ENCODE assay signal across 11 cellular contexts in genomic region chrX:1679238-1679637, GRCh38.
DNase-seq lines count a peak whose midpoint lies in the region; ATAC-seq and TF ChIP-seq lines count a peak whose summit lies in the region.
"Had no signal": no experiment of that assay in that cellular context is flagged by ENCODE, and none has a peak within 500 bp of the region (broad histone marks: within the 10 kb centered on the region; RNA-seq: fewer than 3 reads in every experiment).

No MANE protein-coding gene starts in this region.

- peak overlapping the region; percentile 78 for H3K27ac Mint-ChIP-seq in central memory CD8-positive, alpha-beta T cell (ENCODE audit: low read depth)

- H3K9me3 Mint-ChIP-seq in central memory CD8-positive, alpha-beta T cell: peaks cover 7% of the 10 kb centered on the region

- no peak overlapping the region for H3K4me3 Mint-ChIP-seq in central memory CD8-positive, alpha-beta T cell
- H3K4me3 Mint-ChIP-seq: CD14-positive monocyte had no signal

- H3K4me3 ChIP-seq in gastroesophageal sphincter: no peak overlapping the region
- H3K4me3 ChIP-seq: SJCRH30 had no signal

- peaks cover under 1% of the 10 kb centered on the region for H3K27me3 ChIP-seq in gastroesophageal sphincter
- H3K27me3 ChIP-seq: SJCRH30 had no signal

- peak; percentile 55 for ATAC-seq in central memory CD8-positive, alpha-beta T cell (replicated peaks; ENCODE audit: extremely low read depth, poor library complexity, severe bottlenecking)
- ATAC-seq in gastroesophageal sphincter: no peak

- no peak for TF ChIP-seq POLR2A in gastroesophageal sphincter (IDR thresholded peaks at IDR 0.05)

- H3K4me1 ChIP-seq in gastroesophageal sphincter: no peaks in the 10 kb centered on the region
- H3K4me1 ChIP-seq: SJCRH30 had no signal

- TF ChIP-seq EP300 in gastroesophageal sphincter (IDR thresholded peaks at IDR 0.05): no peak

- 46 to 71% methylated on average over 8 to 9 of the region's 9 CpGs for WGBS in gastroesophageal sphincter (ENCODE audit: low coverage in 1 of 2), 2 donors

- H3K36me3 ChIP-seq in gastroesophageal sphincter: no peaks in the 10 kb centered on the region
- H3K36me3 ChIP-seq: SJCRH30 had no signal

- peak; percentile 56 for DNase-seq in stimulated activated CD4-positive, alpha-beta T cell treated with anti-CD3 and anti-CD28 coated beads, Interleukin-15, amount 100 ng/mL, for 24 hours
- no peak for DNase-seq in stimulated activated CD4-positive, alpha-beta T cell treated with anti-CD3 and anti-CD28 coated beads, Interleukin-12 subunit alpha, Interleukin-12 subunit beta, amount 100 ng/mL, for 4 hours
- peak; percentile 89 for DNase-seq in RPMI7951 (ENCODE audit: low read depth)
- DNase-seq in central memory CD8-positive, alpha-beta T cell (ENCODE audit: low spot score in 2 of 2): no peak
- DNase-seq in stromal cell of bone marrow (ENCODE audit: low read depth): peak; percentile 22
- no peak for DNase-seq in NCI-H82 (lab: John Stamatoyannopoulos, UW)
- no peak for DNase-seq in ecto neural progenitor cell (ENCODE audit: low spot score)
- DNase-seq: activated gamma-delta T cell treated with Interleukin-2 at 50 U/mL for 16 hours, SJCRH30 had no signal

- no peak overlapping the region for H3K27ac ChIP-seq in gastroesophageal sphincter
- H3K27ac ChIP-seq: SJCRH30 had no signal

- H3K27me3 Mint-ChIP-seq in central memory CD8-positive, alpha-beta T cell: no peaks in the 10 kb centered on the region

- no peak for TF ChIP-seq CTCF in gastroesophageal sphincter (IDR thresholded peaks at IDR 0.05)

- no peaks in the 10 kb centered on the region for H3K9me3 ChIP-seq in gastroesophageal sphincter
- H3K9me3 ChIP-seq: SJCRH30 had no signal

- peaks cover 31% of the 10 kb centered on the region for H3K36me3 Mint-ChIP-seq in central memory CD8-positive, alpha-beta T cell (ENCODE audit: insufficient read depth)
- H3K36me3 Mint-ChIP-seq: CD14-positive monocyte had no signal

- H3K4me1 Mint-ChIP-seq in central memory CD8-positive, alpha-beta T cell: peaks cover 37% of the 10 kb centered on the region

Comparison
In these comparisons a context has a peak if more than half of its experiments do, and no peak if none do; other contexts are left out.
1. DNase-seq: peak in stimulated activated CD4-positive, alpha-beta T cell treated with anti-CD3 and anti-CD28 coated beads, Interleukin-15, amount 100 ng/mL, for 24 hours (single experiment), RPMI7951 (single experiment) and stromal cell of bone marrow (single experiment); none in stimulated activated CD4-positive, alpha-beta T cell treated with anti-CD3 and anti-CD28 coated beads, Interleukin-12 subunit alpha, Interleukin-12 subunit beta, amount 100 ng/mL, for 4 hours (single experiment), central memory CD8-positive, alpha-beta T cell (0 of 2), NCI-H82 (single experiment) and ecto neural progenitor cell (single experiment).